ENCODE assay signal across 15 cellular contexts in genomic region chr2:239306274-239307220, GRCh38.
DNase-seq lines count a peak whose midpoint lies in the region; ATAC-seq, FAIRE-seq and TF ChIP-seq lines count a peak whose summit lies in the region.
"Had no signal": no experiment of that assay in that cellular context is flagged by ENCODE, and none has a peak within 500 bp of the region (broad histone marks: within the 10 kb centered on the region; RNA-seq: fewer than 3 reads in every experiment).

No MANE protein-coding gene starts in this region.

- FAIRE-seq in HepG2 (lab: Jason Lieb, UNC) = no peak
- FAIRE-seq in HTR-8/SVneo (lab: Jason Lieb, UNC) = no peak
- FAIRE-seq: urothelium cell line had no signal

- DNase-seq in left cardiac atrium (peak; percentile 21), Right ventricle myocardium superior (no peak), HepG2 (ENCODE audit: low spot score) (no peak), HuH-7.5 (ENCODE audit: low spot score) (no peak), NCI-H446 (lab: John Stamatoyannopoulos, UW) (no peak), HTR-8/SVneo (ENCODE audit: insufficient read length, low spot score) (no peak)
- DNase-seq: activated naive CD4-positive, alpha-beta T cell; cortex of kidney; NCI-H1417 treated with DMSO at 0.1 percent for 48 hours; NCI-H2227 treated with DMSO at 0.1 percent for 48 hours; nucleus accumbens had no signal

- H3K9ac ChIP-seq in HepG2 (ENCODE audit: insufficient read depth, low read depth, low read length) = no peak overlapping the region
- H3K9ac ChIP-seq in rectal smooth muscle tissue (ENCODE audit: low read length) = no peak overlapping the region

- POLR2A ChIA-PET in HepG2 (lab: Yijun Ruan, JAX) = no interaction called here

- H4K20me1 ChIP-seq in HepG2 (ENCODE audit: insufficient read depth, low read length) = peaks cover 47% of the 10 kb centered on the region; the same call in 1 of the 2 replicates

- no peak for TF ChIP-seq CTCF in HepG2 (CRISPR knock-in tag; IDR thresholded peaks at IDR 0.05)

- ATAC-seq in left cardiac atrium (no peak), Right ventricle myocardium superior (ENCODE audit: poor library complexity) (no peak), HepG2 (no peak), HG02642 (IDR thresholded peaks at IDR 0.05; ENCODE audit: poor library complexity, unreplicated experiment) (no peak)

- TF ChIP-seq EP300 in HepG2 (IDR thresholded peaks at IDR 0.05; ENCODE audit: low read depth in 2 of 2, low read length in 2 of 2) = no peak
- no peak for TF ChIP-seq EP300 in HepG2 (CRISPR knock-in tag; IDR thresholded peaks at IDR 0.05; ENCODE audit: borderline replicate concordance)

- TF ChIP-seq POLR2A in HepG2 (IDR thresholded peaks at IDR 0.05; ENCODE audit: insufficient read depth in 1 of 2, low read depth in 2 of 2, low read length in 2 of 2) = no peak

- no peak overlapping the region for H2AFZ ChIP-seq in HepG2 (ENCODE audit: low read length)

- H3K36me3 ChIP-seq in HepG2 (replicated peaks in 1 of 2; ENCODE audit: control insufficient read depth in 1 of 2, insufficient read depth in 2 of 2, low read length in 2 of 2) (no peaks in the 10 kb centered on the region), rectal smooth muscle tissue (ENCODE audit: control insufficient read depth, insufficient read depth, low read length) (no peaks in the 10 kb centered on the region)

- H3K79me2 ChIP-seq in HepG2 (ENCODE audit: insufficient read depth, low read length) = peaks cover 31% of the 10 kb centered on the region

- H3K9me3 ChIP-seq in HepG2 (ENCODE audit: low read length) = no peaks in the 10 kb centered on the region

- 96% methylated on average over 20 of the region's 25 CpGs for WGBS in HepG2 (ENCODE audit: low lambda C conversion rate)

- in situ Hi-C loops in HepG2 (cut with HindIII; ENCODE audit: extremely low pct_ligation_motif_present, low pct_unique_long_range_greater_than_20kb) = no loop called here

- H3K27me3 ChIP-seq in HepG2 (ENCODE audit: control insufficient read depth in 1 of 2, insufficient read depth in 2 of 2, low read length in 2 of 2) (no peaks in the 10 kb centered on the region), rectal smooth muscle tissue (ENCODE audit: control insufficient read depth, insufficient read depth, low read length) (no peaks in the 10 kb centered on the region)

- CTCF ChIA-PET in HepG2 (lab: Yijun Ruan, JAX; ENCODE audit: low intra/inter-chr PET ratio, low total read pairs) = no interaction called here

- H3K27ac ChIP-seq in HepG2 (ENCODE audit: extremely low read length, insufficient read depth, low read length) (no peak overlapping the region), rectal smooth muscle tissue (ENCODE audit: low read depth, low read length) (peak overlapping the region; percentile 95)
- H3K27ac ChIP-seq: epithelial cell of prostate had no signal

- H3K4me3 ChIP-seq in HepG2 (replicated peaks in 1 of 3; ENCODE audit: insufficient read depth in 1 of 3, low read depth in 2 of 3, low read length in 3 of 3) (no peak overlapping the region), rectal smooth muscle tissue (ENCODE audit: low read length) (peak overlapping the region; percentile 73)

- BruUV-seq in HepG2 (replicated peaks; lab: Mats Ljungman, UMichigan) = no TSS peak

- H3K4me1 ChIP-seq in HepG2 (ENCODE audit: insufficient read depth, low read length) (no peaks in the 10 kb centered on the region), rectal smooth muscle tissue (ENCODE audit: control insufficient read depth, insufficient read depth, low read length) (peaks cover 65% of the 10 kb centered on the region)

- H3K4me2 ChIP-seq in HepG2 (ENCODE audit: low read depth, low read length) = no peak overlapping the region

- TF ChIP-seq RAD21 in HepG2 (CRISPR knock-in tag; IDR thresholded peaks at IDR 0.05) = no peak

- intact Hi-C loops in left cardiac atrium (cut with DNase I) (no loop called here), Right ventricle myocardium superior (cut with DNase I) (no loop called here), HepG2 (cut with micrococcal nuclease; ENCODE audit: unreplicated experiment) (no loop called here)

TF ChIP-seq in HepG2, 621 proteins besides CTCF, POLR2A, EP300 and RAD21:
- TF ChIP-seq NFKB2 (CRISPR knock-in tag; IDR thresholded peaks at IDR 0.05; ENCODE audit: borderline replicate concordance) = 0 out of 2 replicates have a peak, but pooled peaks have one; percentile 22
- TF ChIP-seq CC2D1A (CRISPR knock-in tag; IDR thresholded peaks at IDR 0.05) = no peak
